ENCODE assay signal across 9 cellular contexts in the genomic region with DNA sequence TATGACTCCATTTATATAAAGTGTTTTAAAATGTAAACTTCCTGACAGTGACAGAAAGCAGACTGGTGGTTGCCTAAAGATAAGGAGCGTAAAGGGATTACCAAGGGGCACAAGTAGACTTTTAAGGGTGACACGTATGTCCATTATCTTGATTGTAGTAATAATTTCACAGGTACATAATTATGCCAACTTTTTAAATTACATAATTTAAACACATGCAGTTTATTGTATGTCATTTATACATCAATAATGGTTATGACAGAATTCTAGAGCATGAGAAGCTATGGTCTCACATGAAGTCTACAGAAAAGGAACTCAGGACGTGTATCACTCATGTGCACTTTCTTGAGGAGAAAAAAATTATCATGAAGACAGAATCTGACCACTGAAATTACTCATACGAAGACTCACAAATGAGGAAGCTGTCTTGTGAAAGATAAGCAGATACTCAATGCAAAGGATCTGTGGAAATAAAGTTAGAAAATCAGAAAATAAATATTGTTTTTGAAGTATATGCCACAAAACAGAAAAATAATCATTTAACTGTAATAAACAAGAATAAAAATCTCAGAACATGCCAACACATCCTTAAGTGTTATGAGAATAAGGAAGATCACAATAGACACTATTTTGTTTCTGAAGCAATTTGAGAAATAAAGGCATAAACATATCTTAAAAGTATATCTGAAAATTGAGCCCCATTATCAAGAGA.
DNase-seq lines count a peak whose midpoint lies in the region; ATAC-seq and TF ChIP-seq lines count a peak whose summit lies in the region.
"Had no signal": no experiment of that assay in that cellular context is flagged by ENCODE, and none has a peak within 500 bp of the region (broad histone marks: within the 10 kb centered on the region; RNA-seq: fewer than 3 reads in every experiment).

No MANE protein-coding gene starts in this region.

- no peak for TF ChIP-seq CTCF in GM12865 (IDR thresholded peaks at IDR 0.05; ENCODE audit: insufficient read depth, low read depth, low read length, missing control alignments)

- ATAC-seq in GM21737 (IDR thresholded peaks at IDR 0.05; ENCODE audit: unreplicated experiment) (peak; percentile 58), HG03457 (IDR thresholded peaks at IDR 0.05; ENCODE audit: unreplicated experiment) (no peak), Right ventricle myocardium superior (ENCODE audit: poor library complexity) (no peak)

- intact Hi-C loops in Right ventricle myocardium superior (cut with DNase I), result no loop called here

- no peak overlapping the region for H3K4me3 ChIP-seq in GM12865 (ENCODE audit: low read depth, low read length)

- DNase-seq in GM12865 (ENCODE audit: low read depth) (peak; percentile 80), Kasumi-1 (lab: John Stamatoyannopoulos, UW) (peak; percentile 89), fibroblast of peridontal ligament (ENCODE audit: extremely low read depth) (peak; percentile 41), amniotic stem cell (lab: John Stamatoyannopoulos, UW) (no peak), Right ventricle myocardium superior (no peak), A172 (ENCODE audit: low spot score) (no peak)
- DNase-seq: NCI-H748 treated with DMSO at 0.1 percent for 48 hours had no signal

Comparison
In these comparisons a context has a peak if more than half of its experiments do, and no peak if none do; other contexts are left out.
1. DNase-seq: peak in GM12865 (single experiment), Kasumi-1 (2 of 2) and fibroblast of peridontal ligament (single experiment); none in amniotic stem cell (single experiment), Right ventricle myocardium superior (single experiment) and A172 (single experiment).